In the genomic region with DNA sequence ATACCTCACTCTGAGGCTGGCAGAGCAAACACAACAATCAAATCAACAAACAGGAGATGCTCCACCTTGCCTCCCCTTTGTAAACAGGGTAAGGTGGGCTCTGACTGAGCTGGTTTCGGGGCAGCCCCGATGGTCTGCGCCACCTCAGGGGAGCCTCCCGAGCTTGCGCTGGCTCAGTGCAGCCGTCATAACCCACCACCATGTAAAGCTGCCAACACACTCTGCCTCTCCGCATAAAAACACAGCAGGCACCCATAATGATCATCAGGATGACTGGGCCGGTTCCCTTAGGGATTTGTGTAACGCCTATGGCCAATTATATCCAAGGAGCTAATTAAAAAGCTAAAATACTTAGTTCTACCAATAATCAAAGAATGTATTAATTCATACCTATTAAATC, we compare ENCODE assay signal across 14 cellular contexts.
DNase-seq lines count a peak whose midpoint lies in the region; ATAC-seq and TF ChIP-seq lines count a peak whose summit lies in the region.
"Had no signal": no experiment of that assay in that cellular context is flagged by ENCODE, and none has a peak within 500 bp of the region (broad histone marks: within the 10 kb centered on the region; RNA-seq: fewer than 3 reads in every experiment).

No MANE protein-coding gene starts in this region.

- H3K36me3 Mint-ChIP-seq in type B pancreatic cell: peaks cover 6% of the 10 kb centered on the region
- no peaks in the 10 kb centered on the region for H3K36me3 Mint-ChIP-seq in activated T-helper 17 cell treated with anti-CD3 and anti-CD28 coated beads, Interleukin-2, amount 50 U/mL, for 72 hours (ENCODE audit: low read depth)

- H4K5ac ChIP-seq in mesendoderm (ENCODE audit: low read length): no peak overlapping the region

- no peaks in the 10 kb centered on the region for H3K79me1 ChIP-seq in mesendoderm (ENCODE audit: low read length)

- H3K27me3 Mint-ChIP-seq in type B pancreatic cell: no peaks in the 10 kb centered on the region
- H3K27me3 Mint-ChIP-seq in activated T-helper 17 cell treated with anti-CD3 and anti-CD28 coated beads, Interleukin-2, amount 50 U/mL, for 72 hours: peaks cover 15% of the 10 kb centered on the region

- H3K18ac ChIP-seq in mesendoderm (ENCODE audit: low read length): no peak overlapping the region

- peak overlapping the region; percentile 32 for H3K27ac Mint-ChIP-seq in type B pancreatic cell
- H3K27ac Mint-ChIP-seq in activated T-helper 17 cell treated with anti-CD3 and anti-CD28 coated beads, Interleukin-2, amount 50 U/mL, for 72 hours: no peak overlapping the region

- H4K8ac ChIP-seq in mesendoderm (ENCODE audit: low read depth, low read length): no peak overlapping the region

- no peak overlapping the region for H3K9ac ChIP-seq in mesendoderm (ENCODE audit: low read length)

- TF ChIP-seq CTCF in VCaP (conservative IDR thresholded peaks at IDR 0.05) (no peak), type B pancreatic cell (conservative IDR thresholded peaks at IDR 0.05) (no peak)

- no peak overlapping the region for H2BK15ac ChIP-seq in mesendoderm (replicated peaks; ENCODE audit: low read depth)

- H3K23ac ChIP-seq in mesendoderm (ENCODE audit: low read length): no peak overlapping the region

- peaks cover 21% of the 10 kb centered on the region for H3K4me1 ChIP-seq in mesendoderm (ENCODE audit: control insufficient read depth, low read depth, low read length)

- no peak overlapping the region for H2AK5ac ChIP-seq in mesendoderm (ENCODE audit: low read length)

- no peak overlapping the region for H2BK5ac ChIP-seq in mesendoderm (ENCODE audit: low read length)

- H3K27me3 ChIP-seq in mesendoderm (ENCODE audit: insufficient read depth, low read length, poor library complexity): no peaks in the 10 kb centered on the region

- no peak overlapping the region for H3K4me3 ChIP-seq in mesendoderm (ENCODE audit: low read length)
- H3K4me3 ChIP-seq: K562 had no signal

- no CpG with 5 or more reads among the region's 9 CpGs for WGBS in mesendoderm (ENCODE audit: extremely low coverage, insufficient coverage, low lambda C conversion rate)

- H2BK120ac ChIP-seq in mesendoderm (ENCODE audit: low read depth, low read length): no peak overlapping the region

- ATAC-seq in activated T-helper 17 cell treated with anti-CD3 and anti-CD28 coated beads, Interleukin-2, amount 50 U/mL, for 72 hours (replicated peaks): no peak
- ATAC-seq: K562 had no signal

- peaks cover 82% of the 10 kb centered on the region for H3K4me1 Mint-ChIP-seq in type B pancreatic cell (ENCODE audit: unreplicated experiment)
- H3K4me1 Mint-ChIP-seq in activated T-helper 17 cell treated with anti-CD3 and anti-CD28 coated beads, Interleukin-2, amount 50 U/mL, for 72 hours: peaks cover 16% of the 10 kb centered on the region

- no peak overlapping the region for H3K4ac ChIP-seq in mesendoderm (ENCODE audit: low read depth, low read length)

- H3K27ac ChIP-seq in VCaP (peak overlapping the region; percentile 96; the same call in 1 of the 2 replicates), mesendoderm (ENCODE audit: low read depth, low read length) (no peak overlapping the region)
- H3K27ac ChIP-seq: C4-2B had no signal

- DNase-seq in NCI-H1436 (lab: John Stamatoyannopoulos, UW) (peak; percentile 48), NCI-H1436 treated with DMSO at 0.1 percent for 48 hours (lab: John Stamatoyannopoulos, UW) (no peak), mesendoderm (no peak), type B pancreatic cell (ENCODE audit: extremely low spot score, unreplicated experiment) (no peak), T-helper 2 cell (no peak), NCI-H345 treated with DMSO at 0.1 percent for 48 hours (lab: John Stamatoyannopoulos, UW; ENCODE audit: unreplicated experiment) (no peak)
- DNase-seq: HCEC 1CT, NCI-H1048, NCI-H2029 treated with DMSO at 0.1 percent for 48 hours, NCI-H524 treated with DMSO at 0.1 percent for 48 hours had no signal

- H3K36me3 ChIP-seq in mesendoderm (ENCODE audit: control insufficient read depth, insufficient read depth, low read length): no peaks in the 10 kb centered on the region

- peaks cover 2% of the 10 kb centered on the region for H3K79me2 ChIP-seq in mesendoderm (ENCODE audit: control insufficient read depth, insufficient read depth, low read length)

- H3K4me3 Mint-ChIP-seq in type B pancreatic cell: no peak overlapping the region
- no peak overlapping the region for H3K4me3 Mint-ChIP-seq in activated T-helper 17 cell treated with anti-CD3 and anti-CD28 coated beads, Interleukin-2, amount 50 U/mL, for 72 hours

- H3K56ac ChIP-seq in mesendoderm (ENCODE audit: low read length): peak overlapping the region; percentile 3

- H3K9me3 Mint-ChIP-seq in type B pancreatic cell: no peaks in the 10 kb centered on the region
- no peaks in the 10 kb centered on the region for H3K9me3 Mint-ChIP-seq in activated T-helper 17 cell treated with anti-CD3 and anti-CD28 coated beads, Interleukin-2, amount 50 U/mL, for 72 hours

- no peak overlapping the region for H3K4me2 ChIP-seq in mesendoderm (ENCODE audit: low read length)
